9 cellular contexts compared by ENCODE assay signal in the genomic region with DNA sequence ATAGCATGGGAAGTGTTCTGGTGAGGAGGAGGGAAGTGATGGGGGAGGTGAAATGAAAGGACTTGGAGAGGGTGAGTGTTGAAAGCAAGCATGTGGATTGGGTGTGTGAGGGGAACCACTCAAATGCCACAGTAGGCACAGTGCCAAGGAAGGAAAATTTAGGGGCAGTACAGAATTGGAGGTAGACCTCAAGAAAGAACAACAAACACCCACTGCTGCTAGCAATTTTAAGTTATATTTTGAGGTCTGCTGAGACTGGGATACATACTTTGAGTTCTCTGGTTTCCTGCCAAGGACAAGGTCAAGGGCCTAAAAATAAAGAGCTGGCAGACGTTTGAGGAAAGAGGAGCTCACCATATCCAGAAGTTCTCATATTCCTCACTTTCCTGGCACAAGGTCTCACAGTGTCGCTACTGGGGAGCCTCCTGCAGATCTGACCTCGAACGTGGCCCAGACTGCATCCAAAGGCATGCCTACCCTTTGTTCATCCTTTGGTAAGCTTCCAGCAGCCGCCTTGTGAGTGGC.
DNase-seq lines count a peak whose midpoint lies in the region; ATAC-seq and TF ChIP-seq lines count a peak whose summit lies in the region.
"Had no signal": no experiment of that assay in that cellular context is flagged by ENCODE, and none has a peak within 500 bp of the region (broad histone marks: within the 10 kb centered on the region; RNA-seq: fewer than 3 reads in every experiment).

No MANE protein-coding gene starts in this region.

- H3K9ac ChIP-seq in mesenchymal stem cell (ENCODE audit: low read length) = no peak overlapping the region

- peaks cover 10% of the 10 kb centered on the region for H3K4me1 Mint-ChIP-seq in MCF 10A (ENCODE audit: insufficient read depth, unreplicated experiment)
- H3K4me1 Mint-ChIP-seq: activated B cell treated with CpG ODN at 0.5 μM for 24 hours had no signal

- no peak overlapping the region for H2AK5ac ChIP-seq in mesenchymal stem cell (ENCODE audit: low read length, severe bottlenecking)

- H3K4me3 ChIP-seq in MG63 = no peak overlapping the region
- no peak overlapping the region for H3K4me3 ChIP-seq in mesenchymal stem cell (ENCODE audit: insufficient read depth in 1 of 2, low read depth in 1 of 2, low read length in 2 of 2)
- H3K4me3 ChIP-seq in upper lobe of right lung = no peak overlapping the region

- no peak overlapping the region for H3K4ac ChIP-seq in mesenchymal stem cell (ENCODE audit: low read depth in 1 of 2, low read length in 2 of 2)

- H3K79me1 ChIP-seq in mesenchymal stem cell (replicated peaks; ENCODE audit: low read length, poor library complexity, severe bottlenecking) = no peaks in the 10 kb centered on the region

- H3K27ac Mint-ChIP-seq in MCF 10A (ENCODE audit: low read depth, unreplicated experiment) = peak overlapping the region; percentile 4
- H3K27ac Mint-ChIP-seq: activated B cell treated with CpG ODN at 0.5 μM for 24 hours had no signal

- DNase-seq in MG63 = peak; percentile 82
- peak; percentile 92 for DNase-seq in MCF 10A (ENCODE audit: unreplicated experiment)
- DNase-seq in mesenchymal stem cell = peak; percentile 38
- DNase-seq in upper lobe of right lung = peak; percentile 52
- no peak for DNase-seq in foreskin keratinocyte
- DNase-seq: activated B cell treated with CpG ODN at 0.5 μM for 24 hours, activated gamma-delta T cell treated with Interleukin-2 at 50 U/mL for 16 hours had no signal

- no peak overlapping the region for H2BK120ac ChIP-seq in mesenchymal stem cell (ENCODE audit: low read depth, low read length)

- H3K27me3 Mint-ChIP-seq in MCF 10A (ENCODE audit: insufficient read depth, unreplicated experiment) = peaks cover 14% of the 10 kb centered on the region

- no peak overlapping the region for H2BK12ac ChIP-seq in mesenchymal stem cell (ENCODE audit: low read length in 2 of 2)

- 74% methylated on average over 5 of the region's 5 CpGs for WGBS in mesenchymal stem cell

- ATAC-seq in upper lobe of right lung (peak; percentile 71), foreskin keratinocyte (no peak), GM21381 (IDR thresholded peaks at IDR 0.05; ENCODE audit: unreplicated experiment) (no peak), HG03469 (IDR thresholded peaks at IDR 0.05; ENCODE audit: unreplicated experiment) (no peak)

- H4K91ac ChIP-seq in mesenchymal stem cell (ENCODE audit: low read length) = no peak overlapping the region

- H2BK5ac ChIP-seq in mesenchymal stem cell (ENCODE audit: low read depth, low read length, poor library complexity, severe bottlenecking) = no peak overlapping the region

- CTCF ChIA-PET in MCF 10A (lab: Yijun Ruan, JAX) = interaction anchor here (0.6 to 2.0 kb wide), 9 partner anchors 14 to 714 kb away, joined by 3 to 5 read pairs (median 4); no protein-coding TSS in a partner anchor

- BruUV-seq in MCF 10A (replicated peaks; lab: Mats Ljungman, UMichigan) = no TSS peak

- no peak overlapping the region for H2BK15ac ChIP-seq in mesenchymal stem cell (ENCODE audit: low read depth, poor library complexity, severe bottlenecking)

- H3K4me1 ChIP-seq in mesenchymal stem cell (ENCODE audit: control insufficient read depth, insufficient read depth, low read depth, low read length) (peaks cover 9% of the 10 kb centered on the region), upper lobe of right lung (peaks cover 15% of the 10 kb centered on the region), foreskin keratinocyte (peaks cover 14% of the 10 kb centered on the region)

- POLR2A ChIA-PET in MCF 10A (lab: Yijun Ruan, JAX) = interaction anchor here (1.0 kb wide), 1 partner anchor 10 kb away, joined by 4 read pairs; no protein-coding TSS in a partner anchor

- intact Hi-C loops in MCF 10A (cut with micrococcal nuclease) = no loop called here
- intact Hi-C loops in upper lobe of right lung (cut with DNase I) = no loop called here

- H3K36me3 ChIP-seq in MG63 (no peaks in the 10 kb centered on the region), mesenchymal stem cell (ENCODE audit: control insufficient read depth in 1 of 2, insufficient read depth in 2 of 2, low read depth in 1 of 2, low read length in 2 of 2) (no peaks in the 10 kb centered on the region), upper lobe of right lung (no peaks in the 10 kb centered on the region)

- H4K8ac ChIP-seq in mesenchymal stem cell (ENCODE audit: low read length) = no peak overlapping the region

- H2AFZ ChIP-seq in mesenchymal stem cell (ENCODE audit: low read depth, low read length) = no peak overlapping the region

- no peak overlapping the region for H3K27ac ChIP-seq in mesenchymal stem cell (ENCODE audit: low read length, poor library complexity, severe bottlenecking)
- no peak overlapping the region for H3K27ac ChIP-seq in upper lobe of right lung
- H3K27ac ChIP-seq in foreskin keratinocyte = no peak overlapping the region

- no peaks in the 10 kb centered on the region for H3K9me3 ChIP-seq in MG63
- H3K9me3 ChIP-seq in mesenchymal stem cell (ENCODE audit: control insufficient read depth, low read length) = no peaks in the 10 kb centered on the region
- H3K9me3 ChIP-seq in upper lobe of right lung = no peaks in the 10 kb centered on the region

- peak overlapping the region in 1 of 2 experiments; percentile 11 for H3K18ac ChIP-seq in mesenchymal stem cell (ENCODE audit: low read depth in 1 of 2, low read length in 2 of 2)

- no peaks in the 10 kb centered on the region for H3K36me3 Mint-ChIP-seq in MCF 10A (ENCODE audit: insufficient read depth, unreplicated experiment)

- no peaks in the 10 kb centered on the region; the same call in 1 of the 2 replicates for H3K27me3 ChIP-seq in MG63
- peaks cover 0 to 33% of the 10 kb centered on the region in 2 experiments for H3K27me3 ChIP-seq in mesenchymal stem cell (ENCODE audit: control insufficient read depth in 1 of 2, insufficient read depth in 1 of 2, low read length in 2 of 2)
- no peaks in the 10 kb centered on the region for H3K27me3 ChIP-seq in upper lobe of right lung
- no peaks in the 10 kb centered on the region for H3K27me3 ChIP-seq in foreskin keratinocyte

- H3K9me3 Mint-ChIP-seq in MCF 10A (ENCODE audit: unreplicated experiment) = no peaks in the 10 kb centered on the region
- H3K9me3 Mint-ChIP-seq: activated B cell treated with CpG ODN at 0.5 μM for 24 hours had no signal

- H3K14ac ChIP-seq in mesenchymal stem cell (ENCODE audit: low read length in 2 of 2) = no peak overlapping the region

- H3K23ac ChIP-seq in mesenchymal stem cell (ENCODE audit: low read length in 2 of 2) = no peak overlapping the region

- no peak for TF ChIP-seq CTCF in MCF 10A (IDR thresholded peaks at IDR 0.05; ENCODE audit: unreplicated experiment)
- TF ChIP-seq CTCF in upper lobe of right lung (IDR thresholded peaks at IDR 0.05) = no peak
- TF ChIP-seq CTCF in foreskin keratinocyte (conservative IDR thresholded peaks at IDR 0.05) = no peak

- H3K4me2 ChIP-seq in mesenchymal stem cell (ENCODE audit: low read length, poor library complexity, severe bottlenecking) = no peak overlapping the region

- no peak overlapping the region for H3K4me3 Mint-ChIP-seq in MCF 10A (ENCODE audit: unreplicated experiment)
- H3K4me3 Mint-ChIP-seq: activated B cell treated with CpG ODN at 0.5 μM for 24 hours had no signal

Comparison
In these comparisons a context has a peak if more than half of its experiments do, and no peak if none do; other contexts are left out.
1. DNase-seq: peak in MG63 (single experiment), MCF 10A (single experiment), mesenchymal stem cell (single experiment) and upper lobe of right lung (single experiment); none in foreskin keratinocyte (0 of 2).